ENCODE assay signal across 8 cellular contexts in the genomic region with DNA sequence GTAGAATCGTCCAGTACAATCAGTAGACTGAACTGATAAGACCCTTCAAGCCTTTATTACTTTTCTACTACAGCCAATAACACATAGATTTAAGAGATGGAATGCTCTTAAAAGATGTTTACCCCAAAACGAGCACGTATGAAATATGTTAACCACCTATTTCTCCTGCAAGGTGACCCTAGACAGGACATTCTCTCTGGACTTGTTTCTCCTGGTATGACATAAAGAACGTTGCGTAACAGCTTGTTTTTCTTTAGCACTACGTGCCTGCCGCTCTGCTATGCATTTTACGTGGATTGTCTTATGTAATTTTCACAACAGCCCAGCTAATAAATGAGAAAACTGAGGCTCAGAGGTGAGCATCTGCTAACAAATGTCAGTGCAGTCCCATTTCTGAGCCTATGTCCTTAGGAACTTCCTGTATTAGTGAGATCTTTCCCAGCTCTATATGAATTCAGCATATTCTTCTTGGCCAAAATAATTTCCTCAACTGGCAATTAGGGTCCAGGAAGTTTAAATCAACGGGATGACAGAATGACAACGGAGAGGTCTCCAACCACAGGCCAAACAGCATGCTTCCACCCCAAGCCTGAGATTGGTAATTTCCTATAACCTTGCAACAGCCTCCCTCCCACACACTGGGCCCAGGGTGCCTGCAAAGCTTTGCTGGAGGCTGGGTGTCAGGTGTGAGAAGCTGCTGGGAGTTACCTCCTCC. TPM values are rescaled to one million over a fixed set of nuclear protein-coding genes. Genes with fewer than 3 reads are reported as not detected.
DNase-seq lines count a peak whose midpoint lies in the region; ATAC-seq lines count a peak whose summit lies in the region.

No MANE protein-coding gene starts in this region.

- peaks cover 0 to 15% of the 10 kb centered on the region in 2 donors for H3K27me3 Mint-ChIP-seq in CD8-positive, alpha-beta memory T cell

- no peak for ATAC-seq in GM19324 (IDR thresholded peaks at IDR 0.05; ENCODE audit: low FRiP score, unreplicated experiment)

- peaks cover 25 to 61% (median 30%) of the 10 kb centered on the region in 3 donors for H3K36me3 Mint-ChIP-seq in CD8-positive, alpha-beta memory T cell

- DNase-seq in CD8-positive, alpha-beta memory T cell = peak in 4 of 5 donors; percentile 26 to 49 (median 42)
- DNase-seq in T-helper 22 cell (ENCODE audit: low read depth) (peak; percentile 28), dermis blood vessel endothelial cell (peak; percentile 82), putamen (ENCODE audit: low spot score) (peak; percentile 59), hippocampal formation (lab: John Stamatoyannopoulos, UW) (no peak), SHP77 treated with DMSO at 0.1 percent for 48 hours (lab: John Stamatoyannopoulos, UW) (no peak), NCI-H2081 (lab: John Stamatoyannopoulos, UW) (no peak)

- POLR2A ChIA-PET in CD8-positive, alpha-beta memory T cell (lab: Charles Lee) = interaction anchor here (0.9 to 5.9 kb wide), 3 partner anchors 9 to 108 kb away, joined by 4 to 71 read pairs (median 34); partner anchors contain the start of gene PSMA6

- H3K4me3 ChIP-seq in CD8-positive, alpha-beta memory T cell (ENCODE audit: low read length) = peak overlapping the region; percentile 3

- CTCF ChIA-PET in CD8-positive, alpha-beta memory T cell (lab: Charles Lee) = interaction anchor here (4.8 kb wide), 1 partner anchor 12 kb away, joined by 20 read pairs; no protein-coding TSS in a partner anchor

- peaks cover 30% of the 10 kb centered on the region for H3K36me3 ChIP-seq in CD8-positive, alpha-beta memory T cell (ENCODE audit: insufficient read depth, low read length)

- H3K4me1 ChIP-seq in CD8-positive, alpha-beta memory T cell (ENCODE audit: insufficient read depth, low read length) = peaks cover 42% of the 10 kb centered on the region

- H3K4me3 Mint-ChIP-seq in CD8-positive, alpha-beta memory T cell = peak overlapping the region; percentile 94 to 99 (median 95)

- H3K9me3 ChIP-seq in CD8-positive, alpha-beta memory T cell (ENCODE audit: low read length) = no peaks in the 10 kb centered on the region

- H3K27ac Mint-ChIP-seq in CD8-positive, alpha-beta memory T cell = peak overlapping the region; percentile 70 to 100 (median 100)

- H3K27me3 ChIP-seq in CD8-positive, alpha-beta memory T cell (ENCODE audit: insufficient read depth, low read length, poor library complexity, severe bottlenecking) = no peaks in the 10 kb centered on the region

- peaks cover 0 to 4% (median 0%) of the 10 kb centered on the region in 5 donors for H3K9me3 Mint-ChIP-seq in CD8-positive, alpha-beta memory T cell

- H3K27ac ChIP-seq in CD8-positive, alpha-beta memory T cell (ENCODE audit: low read depth, low read length) = peak overlapping the region; percentile 98

- H3K4me1 Mint-ChIP-seq in CD8-positive, alpha-beta memory T cell = peaks cover 51 to 71% (median 59%) of the 10 kb centered on the region in 3 donors

RNA-seq across cellular contexts. Expression of gene NFKBIA, which starts 3.7 kb away (rescaled TPM):
- 100 to 1,000 TPM; 482 to 483 TPM for total RNA-seq in CD8-positive, alpha-beta memory T cell
- polyA plus RNA-seq in CD8-positive, alpha-beta memory T cell = 344 TPM
- total RNA-seq in dermis blood vessel endothelial cell = 138 and 262 TPM in 2 replicates

Comparison
In these comparisons a context has a peak if more than half of its experiments do, and no peak if none do; other contexts are left out.
1. DNase-seq: peak in CD8-positive, alpha-beta memory T cell (4 of 5), T-helper 22 cell (single experiment), dermis blood vessel endothelial cell (single experiment) and putamen (single experiment); none in hippocampal formation (0 of 2), SHP77 treated with DMSO at 0.1 percent for 48 hours (single experiment) and NCI-H2081 (0 of 2).